In genomic region chr3:113745273-113746068, GRCh38 we compare ENCODE assay signal across 8 cellular contexts. TPM values are rescaled to one million over a fixed set of nuclear protein-coding genes. Genes with fewer than 3 reads are reported as not detected.
DNase-seq lines count a peak whose midpoint lies in the region; ATAC-seq and TF ChIP-seq lines count a peak whose summit lies in the region.

No MANE protein-coding gene starts in this region.

- peaks cover 2% of the 10 kb centered on the region for H3K36me3 Mint-ChIP-seq in activated naive CD4-positive, alpha-beta T cell treated with anti-CD3 and anti-CD28 coated beads, Interleukin-2, amount 50 U/mL, for 24 hours
- H3K36me3 Mint-ChIP-seq in osteocyte (ENCODE audit: unreplicated experiment): no peaks in the 10 kb centered on the region

- no peaks in the 10 kb centered on the region for H3K9me3 ChIP-seq in SK-N-MC (ENCODE audit: low read depth, low read length)
- H3K9me3 ChIP-seq in thyroid gland: no peaks in the 10 kb centered on the region

- WGBS in thyroid gland, 2 donors: 0 to 1% methylated on average over 39 to 45 of the region's 49 CpGs

- peak; percentile 50 for ATAC-seq in HG02610 (IDR thresholded peaks at IDR 0.05; ENCODE audit: unreplicated experiment)

- intact Hi-C loops in thyroid gland (cut with DNase I): no loop called here

- H3K9me3 Mint-ChIP-seq in activated naive CD4-positive, alpha-beta T cell treated with anti-CD3 and anti-CD28 coated beads, Interleukin-2, amount 50 U/mL, for 24 hours: no peaks in the 10 kb centered on the region
- no peaks in the 10 kb centered on the region for H3K9me3 Mint-ChIP-seq in osteocyte (ENCODE audit: unreplicated experiment)

- peaks cover 23 to 29% of the 10 kb centered on the region in 2 donors for H3K4me1 ChIP-seq in thyroid gland

- H3K27ac Mint-ChIP-seq in activated naive CD4-positive, alpha-beta T cell treated with anti-CD3 and anti-CD28 coated beads, Interleukin-2, amount 50 U/mL, for 24 hours: peak overlapping the region; percentile 100
- peak overlapping the region; percentile 100 for H3K27ac Mint-ChIP-seq in osteocyte (ENCODE audit: unreplicated experiment)

- peak overlapping the region; percentile 99 for H3K9ac ChIP-seq in SK-N-MC (ENCODE audit: insufficient read length)

- H3K27ac ChIP-seq in SK-N-MC (peak overlapping the region; percentile 100), thyroid gland (peak overlapping the region; percentile 97 to 100 (median 99))

- H3K4me3 ChIP-seq in SK-N-MC (peak overlapping the region; percentile 98), thyroid gland (replicated peaks in 1 of 3) (peak overlapping the region; percentile 85 to 98 (median 96))

- H3K27me3 Mint-ChIP-seq in activated naive CD4-positive, alpha-beta T cell treated with anti-CD3 and anti-CD28 coated beads, Interleukin-2, amount 50 U/mL, for 24 hours: no peaks in the 10 kb centered on the region
- H3K27me3 Mint-ChIP-seq in osteocyte (ENCODE audit: unreplicated experiment): no peaks in the 10 kb centered on the region

- H3K4me3 Mint-ChIP-seq in activated naive CD4-positive, alpha-beta T cell treated with anti-CD3 and anti-CD28 coated beads, Interleukin-2, amount 50 U/mL, for 24 hours: peak overlapping the region; percentile 94
- peak overlapping the region; percentile 99 for H3K4me3 Mint-ChIP-seq in osteocyte (ENCODE audit: unreplicated experiment)

- H3K27me3 ChIP-seq in thyroid gland: no peaks in the 10 kb centered on the region

- TF ChIP-seq CTCF in osteocyte (IDR thresholded peaks at IDR 0.05) (peak; percentile 72), thyroid gland (IDR thresholded peaks at IDR 0.05) (peak in 5 of 6 experiments; percentile 35 to 68 (median 58))

- no peak for TF ChIP-seq POLR2A in thyroid gland (IDR thresholded peaks at IDR 0.05)

- H3K36me3 ChIP-seq in SK-N-MC (ENCODE audit: insufficient read depth, low read length) (peaks cover 16% of the 10 kb centered on the region; the same call in 1 of the 2 replicates), thyroid gland (no peaks in the 10 kb centered on the region)

- H3K4me1 Mint-ChIP-seq in activated naive CD4-positive, alpha-beta T cell treated with anti-CD3 and anti-CD28 coated beads, Interleukin-2, amount 50 U/mL, for 24 hours: peaks cover 73% of the 10 kb centered on the region
- H3K4me1 Mint-ChIP-seq in osteocyte (ENCODE audit: unreplicated experiment): peaks cover 49% of the 10 kb centered on the region

- DNase-seq in GF-D8 (lab: John Stamatoyannopoulos, UW) (peak; percentile 80), NCI-H1048 (lab: John Stamatoyannopoulos, UW) (peak; percentile 52), SK-N-MC (ENCODE audit: low read depth, low spot score) (peak; percentile 68), glomerular endothelial cell (ENCODE audit: extremely low read depth, low read depth, low spot score) (peak; percentile 78), osteocyte (ENCODE audit: extremely low spot score, unreplicated experiment) (peak; percentile 90), thyroid gland (peak; percentile 69 to 71)

RNA-seq across cellular contexts. Expression of gene NAA50, which starts 0.6 kb away (rescaled TPM):
- total RNA-seq in glomerular endothelial cell (121 and 122 TPM in 2 replicates), osteocyte (82.8 and 83.1 TPM in 2 replicates), thyroid gland (100 to 1,000 TPM; 110 to 133 (median 119) TPM)

RNA-seq across cellular contexts. Expression of gene ATP6V1A, which starts 1.4 kb away (rescaled TPM):
- total RNA-seq in glomerular endothelial cell (59.2 and 67.3 TPM in 2 replicates), osteocyte (73.7 and 84.7 TPM in 2 replicates), thyroid gland (100 to 1,000 TPM in 2 of 4 donors, 10 to 100 TPM in 2; 75.4 to 157 (median 112) TPM)

RNA-seq across cellular contexts. Expression of gene USF3, which starts 49.0 kb away (rescaled TPM):
- total RNA-seq in glomerular endothelial cell: 11.6 and 13.5 TPM in 2 replicates
- 12.0 and 12.6 TPM in 2 replicates for total RNA-seq in osteocyte
- total RNA-seq in thyroid gland: 10 to 100 TPM; 21.4 to 33.4 (median 26.3) TPM

Comparison
In these comparisons a context has a peak if more than half of its experiments do, and no peak if none do; other contexts are left out.
1. Peak in every context shown above with its lines: DNase-seq, ATAC-seq, H3K4me3 ChIP-seq and H3K27ac ChIP-seq.